7 cellular contexts compared by ENCODE assay signal in the genomic region with DNA sequence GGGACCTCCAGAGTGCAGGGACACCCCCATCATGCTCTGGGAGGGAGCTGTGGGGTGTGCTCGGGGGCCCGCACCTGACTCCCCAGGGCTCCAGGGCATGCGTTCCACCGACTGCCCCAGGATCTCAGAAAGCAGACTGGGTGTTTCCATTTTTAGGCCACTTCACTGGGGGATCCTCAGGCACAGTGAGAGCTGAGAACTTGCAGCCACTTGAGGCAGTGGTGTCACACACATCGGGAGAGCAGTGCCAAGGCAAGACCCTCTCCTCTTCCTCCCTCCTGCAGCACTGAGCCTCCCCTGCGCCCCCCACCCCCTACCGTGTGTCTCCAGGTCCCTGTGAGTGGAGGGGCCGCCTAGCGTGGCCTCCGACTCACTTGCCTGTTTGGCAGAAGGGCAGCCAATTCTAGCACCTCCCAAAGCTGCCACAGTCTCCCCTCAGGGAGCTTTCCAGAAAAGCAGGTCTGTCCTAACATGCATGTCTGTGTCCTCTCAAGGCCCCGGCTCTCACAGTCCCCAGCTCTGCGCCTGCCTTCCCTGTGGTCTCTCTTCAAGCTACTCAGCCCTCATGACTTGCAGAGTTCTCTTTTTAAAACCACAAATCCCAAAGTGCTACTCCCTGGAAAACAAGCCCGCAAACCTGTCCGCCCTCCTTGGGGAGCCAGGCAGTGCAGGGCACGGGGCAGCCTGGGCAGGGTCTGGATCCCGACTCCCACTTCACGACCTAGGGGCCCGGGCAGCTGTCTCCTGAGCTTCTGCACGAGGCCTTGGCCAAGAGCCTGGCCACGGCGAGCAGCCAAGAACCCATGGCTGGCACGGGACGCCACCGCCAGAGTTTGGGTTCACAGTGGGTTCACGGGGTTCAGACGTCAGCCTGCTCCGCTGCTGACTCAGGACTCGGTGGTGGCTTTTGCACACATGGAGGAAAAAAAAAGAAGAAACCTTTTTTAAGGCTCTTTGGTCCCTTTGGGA.
DNase-seq lines count a peak whose midpoint lies in the region; ATAC-seq lines count a peak whose summit lies in the region.

No MANE protein-coding gene starts in this region.

- DNase-seq in SJCRH30 (peak; percentile 49 to 60), foreskin melanocyte (peak; percentile 32), trophoblast cell (no peak), NCI-H2029 (lab: John Stamatoyannopoulos, UW) (no peak)

- H3K4me2 ChIP-seq in trophoblast cell (ENCODE audit: low read length): no peak overlapping the region

- H2BK5ac ChIP-seq in trophoblast cell (ENCODE audit: low read depth, low read length, poor library complexity): no peak overlapping the region

- H3K18ac ChIP-seq in trophoblast cell (ENCODE audit: low read length): peak overlapping the region; percentile 83

- H3K27me3 ChIP-seq in SJCRH30: no peaks in the 10 kb centered on the region
- H3K27me3 ChIP-seq in trophoblast cell (ENCODE audit: insufficient read depth, low read length): no peaks in the 10 kb centered on the region

- no peak overlapping the region for H2AFZ ChIP-seq in trophoblast cell (ENCODE audit: insufficient read depth, low read length, poor library complexity)

- H3K23ac ChIP-seq in trophoblast cell (ENCODE audit: low read length): no peak overlapping the region

- H3K36me3 ChIP-seq in SJCRH30 (no peaks in the 10 kb centered on the region), trophoblast cell (ENCODE audit: control insufficient read depth in 1 of 2, insufficient read depth in 2 of 2, low read length in 2 of 2) (no peaks in the 10 kb centered on the region)

- no peak overlapping the region for H3K9ac ChIP-seq in trophoblast cell (ENCODE audit: low read length)

- peaks cover 17% of the 10 kb centered on the region for H3K79me1 ChIP-seq in trophoblast cell (ENCODE audit: low read length)

- ATAC-seq in GM18861 (IDR thresholded peaks at IDR 0.05; ENCODE audit: unreplicated experiment): peak; percentile 21
- no peak for ATAC-seq in HG03097 (IDR thresholded peaks at IDR 0.05; ENCODE audit: low FRiP score, unreplicated experiment)
- no peak for ATAC-seq in HG03342 (IDR thresholded peaks at IDR 0.05; ENCODE audit: unreplicated experiment)

- H3K79me2 ChIP-seq in trophoblast cell (ENCODE audit: control insufficient read depth, insufficient read depth, low read length, poor library complexity): peaks cover 5% of the 10 kb centered on the region

- WGBS in trophoblast cell (ENCODE audit: extremely low coverage, insufficient coverage, insufficient read length): no CpG with 5 or more reads among the region's 28 CpGs

- peak overlapping the region; percentile 94 for H3K27ac ChIP-seq in SJCRH30
- no peak overlapping the region for H3K27ac ChIP-seq in trophoblast cell (ENCODE audit: low read depth, low read length)

- no peak overlapping the region for H2BK120ac ChIP-seq in trophoblast cell (ENCODE audit: insufficient read depth, low read length, poor library complexity)

- H4K91ac ChIP-seq in trophoblast cell (ENCODE audit: low read depth, low read length): peak overlapping the region; percentile 26

- H2BK12ac ChIP-seq in trophoblast cell (ENCODE audit: low read length): no peak overlapping the region

- H3K4ac ChIP-seq in trophoblast cell (ENCODE audit: low read depth, low read length): peak overlapping the region; percentile 86

- peak overlapping the region; percentile 26 for H2AK5ac ChIP-seq in trophoblast cell (ENCODE audit: low read length)

- H3K14ac ChIP-seq in trophoblast cell (ENCODE audit: low read length): peak overlapping the region; percentile 17

- no peak overlapping the region for H4K12ac ChIP-seq in trophoblast cell (ENCODE audit: low read depth, low read length)

- H4K8ac ChIP-seq in trophoblast cell (ENCODE audit: low read depth, low read length): no peak overlapping the region

- no peak overlapping the region for H3K4me3 ChIP-seq in SJCRH30
- no peak overlapping the region for H3K4me3 ChIP-seq in trophoblast cell (ENCODE audit: low read depth, low read length)

- H3K9me3 ChIP-seq in SJCRH30 (replicated peaks) (no peaks in the 10 kb centered on the region), trophoblast cell (ENCODE audit: insufficient read depth, low read depth, low read length) (no peaks in the 10 kb centered on the region)

- peaks cover 53% of the 10 kb centered on the region for H3K4me1 ChIP-seq in SJCRH30
- peaks cover 43% of the 10 kb centered on the region in 2 experiments for H3K4me1 ChIP-seq in trophoblast cell (ENCODE audit: control insufficient read depth in 1 of 2, insufficient read depth in 2 of 2, low read length in 2 of 2)

Comparison
In these comparisons a context has a peak if more than half of its experiments do, and no peak if none do; other contexts are left out.
1. DNase-seq: peak in SJCRH30 (2 of 2) and foreskin melanocyte (single experiment); none in trophoblast cell (0 of 2) and NCI-H2029 (single experiment).